Comparison of ENCODE assay signal across 19 cellular contexts in the genomic region with DNA sequence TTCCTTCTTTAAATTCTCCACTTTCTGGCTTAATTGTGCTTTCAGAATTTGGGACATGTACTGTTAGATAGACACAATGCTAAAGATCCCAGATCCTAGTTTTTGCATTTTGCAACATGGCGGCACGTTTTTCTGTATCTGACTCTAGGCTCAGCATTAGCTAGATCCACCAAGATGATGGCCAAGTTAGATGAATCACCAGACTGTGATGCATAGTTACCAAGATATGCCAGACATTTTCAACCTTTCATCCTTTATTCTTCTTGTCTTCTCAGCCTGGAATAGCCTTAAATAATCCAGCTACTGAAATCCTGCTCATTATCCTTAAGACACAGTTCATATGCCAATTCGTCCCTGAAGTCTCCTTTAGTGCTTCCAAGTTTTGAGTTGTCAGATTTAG.
"Had no signal": no experiment of that assay in that cellular context is flagged by ENCODE, and none has a peak within 500 bp of the region (broad histone marks: within the 10 kb centered on the region; RNA-seq: fewer than 3 reads in every experiment).

No MANE protein-coding gene starts in this region.

- H3K4me1 ChIP-seq: heart right ventricle, psoas muscle, right lobe of liver, spleen, transverse colon had no signal

- H3K27ac ChIP-seq: heart right ventricle, psoas muscle, right lobe of liver, spleen, transverse colon, VCaP had no signal

- H3K27me3 ChIP-seq: right lobe of liver had no signal

- H3K36me3 ChIP-seq: heart right ventricle, right lobe of liver, spleen, transverse colon had no signal

- DNase-seq: activated CD8-positive, alpha-beta memory T cell treated with anti-CD3 and anti-CD28 coated beads, Interleukin-2, amount 50 U/mL, for 4 hours; activated CD8-positive, alpha-beta T cell treated with anti-CD3 and anti-CD28 coated beads for 36 hours; activated gamma-delta T cell treated with Interleukin-2 at 50 U/mL for 16 hours; activated naive CD8-positive, alpha-beta T cell treated with anti-CD3 and anti-CD28 coated beads for 36 hours; activated T-cell treated with anti-CD3 and anti-CD28 coated beads, Interleukin-2, amount 50 U/mL, for 72 hours; aorta; heart right ventricle; kidney; psoas muscle; right lobe of liver; spleen; stimulated activated CD4-positive, alpha-beta T cell treated with anti-CD3 and anti-CD28 coated beads, Interleukin-1b, Interleukin-23, amount 100 ng/mL, for 48 hours; substantia nigra; T-cell; T1000; transverse colon had no signal

- ATAC-seq: activated CD8-positive, alpha-beta T cell treated with anti-CD3 and anti-CD28 coated beads for 36 hours; activated T-cell treated with anti-CD3 and anti-CD28 coated beads, Interleukin-2, amount 50 U/mL, for 72 hours; heart right ventricle; psoas muscle; right lobe of liver; stimulated activated memory B cell treated with anti-CD40 and anti-IgM and Interleukin-4, amounts not matched to agents 10 μg/mL and 1 μg/mL and 100 μg/mL, for 72 hours; T-cell had no signal

- FAIRE-seq: frontal cortex, kidney had no signal

- H3K4me3 ChIP-seq: heart right ventricle, psoas muscle, right lobe of liver, spleen, transverse colon had no signal

- H3K9me3 ChIP-seq: heart right ventricle, psoas muscle, right lobe of liver, spleen, transverse colon had no signal
